9 cellular contexts compared by ENCODE assay signal in genomic region chr19:55486043-55486970, GRCh38. TPM values are rescaled to one million over a fixed set of nuclear protein-coding genes. Genes with fewer than 3 reads are reported as not detected.
DNase-seq lines count a peak whose midpoint lies in the region; ATAC-seq, FAIRE-seq and TF ChIP-seq lines count a peak whose summit lies in the region.
"Had no signal": no experiment of that assay in that cellular context is flagged by ENCODE, and none has a peak within 500 bp of the region (broad histone marks: within the 10 kb centered on the region; RNA-seq: fewer than 3 reads in every experiment).

No MANE protein-coding gene starts in this region.

- TF ChIP-seq EP300 in HepG2 (IDR thresholded peaks at IDR 0.05; ENCODE audit: low read depth in 2 of 2, low read length in 2 of 2): no peak
- TF ChIP-seq EP300 in HepG2 (CRISPR knock-in tag; IDR thresholded peaks at IDR 0.05; ENCODE audit: borderline replicate concordance): no peak

- TF ChIP-seq CTCF in HepG2 (CRISPR knock-in tag; IDR thresholded peaks at IDR 0.05) (no peak), right lobe of liver (IDR thresholded peaks at IDR 0.05) (no peak), MCF 10A (IDR thresholded peaks at IDR 0.05; ENCODE audit: unreplicated experiment) (no peak)

- POLR2A ChIA-PET in HepG2 (lab: Yijun Ruan, JAX) (interaction anchor here (1.2 to 4.3 kb wide), 5 partner anchors 8 to 120 kb away, joined by 3 to 44 read pairs (median 4); partner anchors contain the start of genes ISOC2 and ZNF628), MCF 10A (lab: Yijun Ruan, JAX) (interaction anchor here (0.8 to 3.9 kb wide), 6 partner anchors 10 to 227 kb away, joined by 3 to 46 read pairs (median 4); partner anchors contain the start of genes ISOC2, PPP6R1, UBE2S and ZNF628)

- H3K79me2 ChIP-seq in HepG2 (ENCODE audit: insufficient read depth, low read length): no peaks in the 10 kb centered on the region

- TF ChIP-seq POLR2A in HepG2 (IDR thresholded peaks at IDR 0.05; ENCODE audit: insufficient read depth in 1 of 2, low read depth in 2 of 2, low read length in 2 of 2) (no peak), right lobe of liver (IDR thresholded peaks at IDR 0.05) (no peak)

- H3K4me1 Mint-ChIP-seq in MCF 10A (ENCODE audit: insufficient read depth, unreplicated experiment): peaks cover 14% of the 10 kb centered on the region
- H3K4me1 Mint-ChIP-seq in memory B cell: peaks cover 7% of the 10 kb centered on the region

- no peaks in the 10 kb centered on the region for H3K9me3 ChIP-seq in HepG2 (ENCODE audit: low read length)
- H3K9me3 ChIP-seq in right lobe of liver: no peaks in the 10 kb centered on the region

- H3K9ac ChIP-seq in HepG2 (ENCODE audit: insufficient read depth, low read depth, low read length): no peak overlapping the region; the same call in 1 of the 2 replicates

- peaks cover 33% of the 10 kb centered on the region for H3K4me1 ChIP-seq in HepG2 (ENCODE audit: insufficient read depth, low read length)
- H3K4me1 ChIP-seq in right lobe of liver: peaks cover 0 to 6% (median 0%) of the 10 kb centered on the region in 4 donors

- no peaks in the 10 kb centered on the region for H4K20me1 ChIP-seq in HepG2 (ENCODE audit: insufficient read depth, low read length)

- TF ChIP-seq RAD21 in HepG2 (CRISPR knock-in tag; IDR thresholded peaks at IDR 0.05): no peak

- H3K27me3 Mint-ChIP-seq in MCF 10A (ENCODE audit: insufficient read depth, unreplicated experiment) (no peaks in the 10 kb centered on the region), memory B cell (no peaks in the 10 kb centered on the region)

- intact Hi-C loops in HepG2 (cut with micrococcal nuclease; ENCODE audit: unreplicated experiment) (no loop called here), right lobe of liver (cut with DNase I) (no loop called here), MCF 10A (cut with micrococcal nuclease) (no loop called here)

- BruUV-seq in HepG2 (replicated peaks; lab: Mats Ljungman, UMichigan): no TSS peak
- no TSS peak for BruUV-seq in MCF 10A (replicated peaks; lab: Mats Ljungman, UMichigan)

- peak overlapping the region in 2 of 3 experiments; percentile 69 to 79; a peak in 3 of 6 replicates for H3K4me3 ChIP-seq in HepG2 (replicated peaks in 1 of 3; ENCODE audit: insufficient read depth in 1 of 3, low read depth in 2 of 3, low read length in 3 of 3)
- H3K4me3 ChIP-seq in right lobe of liver: no peak overlapping the region

- CTCF ChIA-PET in HepG2 (lab: Yijun Ruan, JAX; ENCODE audit: low intra/inter-chr PET ratio, low total read pairs): no interaction called here
- CTCF ChIA-PET in MCF 10A (lab: Yijun Ruan, JAX): interaction anchor here (0.5 to 3.1 kb wide), 13 partner anchors 11 to 796 kb away, joined by 3 to 20 read pairs (median 4); partner anchors contain the start of gene ZNF865

- no peak for ATAC-seq in HepG2
- ATAC-seq in right lobe of liver: no peak
- ATAC-seq in memory B cell (ENCODE audit: low read depth): no peak
- ATAC-seq in GM21367 (IDR thresholded peaks at IDR 0.05; ENCODE audit: unreplicated experiment): no peak

- H3K36me3 Mint-ChIP-seq in MCF 10A (ENCODE audit: insufficient read depth, unreplicated experiment) (no peaks in the 10 kb centered on the region), memory B cell (no peaks in the 10 kb centered on the region)

- in situ Hi-C loops in HepG2 (cut with HindIII; ENCODE audit: extremely low pct_ligation_motif_present, low pct_unique_long_range_greater_than_20kb): no loop called here

- H3K27me3 ChIP-seq in HepG2 (ENCODE audit: control insufficient read depth in 1 of 2, insufficient read depth in 2 of 2, low read length in 2 of 2) (peaks cover 7 to 18% of the 10 kb centered on the region in 2 experiments), right lobe of liver (no peaks in the 10 kb centered on the region)

- peak overlapping the region; percentile 91 for H3K4me2 ChIP-seq in HepG2 (ENCODE audit: low read depth, low read length)

- no peak for FAIRE-seq in HepG2 (lab: Jason Lieb, UNC)
- FAIRE-seq: colon had no signal

- no peak overlapping the region for H2AFZ ChIP-seq in HepG2 (ENCODE audit: low read length)

- H3K4me3 Mint-ChIP-seq in MCF 10A (ENCODE audit: unreplicated experiment) (peak overlapping the region; percentile 69), memory B cell (peak overlapping the region; percentile 68)

- H3K9me3 Mint-ChIP-seq in MCF 10A (ENCODE audit: unreplicated experiment) (no peaks in the 10 kb centered on the region), memory B cell (no peaks in the 10 kb centered on the region)

- WGBS in HepG2 (ENCODE audit: low lambda C conversion rate): 93% methylated on average over 16 of the region's 53 CpGs
- WGBS in right lobe of liver (ENCODE audit: insufficient coverage, low coverage, low lambda C conversion rate, missing lambda C conversion rate): 87% methylated on average over 18 of the region's 53 CpGs

- no peak overlapping the region for H3K27ac ChIP-seq in HepG2 (ENCODE audit: extremely low read length, insufficient read depth, low read length)
- H3K27ac ChIP-seq in right lobe of liver: peak overlapping the region in 1 of 3 donors; percentile 38

- peak overlapping the region; percentile 87 for H3K27ac Mint-ChIP-seq in MCF 10A (ENCODE audit: low read depth, unreplicated experiment)
- H3K27ac Mint-ChIP-seq in memory B cell: peak overlapping the region; percentile 67

- H3K36me3 ChIP-seq in HepG2 (replicated peaks in 1 of 2; ENCODE audit: control insufficient read depth in 1 of 2, insufficient read depth in 2 of 2, low read length in 2 of 2): no peaks in the 10 kb centered on the region
- peaks cover 0 to 6% (median 1%) of the 10 kb centered on the region in 4 donors for H3K36me3 ChIP-seq in right lobe of liver

- DNase-seq in HepG2 (ENCODE audit: low spot score) (no peak), right lobe of liver (no peak), MCF 10A (ENCODE audit: unreplicated experiment) (peak; percentile 45), memory B cell (ENCODE audit: low spot score in 2 of 2) (no peak), iPS-NIHi7 (ENCODE audit: extremely low spot score) (no peak)
- DNase-seq in stimulated activated CD4-positive, alpha-beta T cell treated with anti-CD3 and anti-CD28 coated beads, Interleukin-2, amount 100 ng/mL, for 24 hours: no peak
- DNase-seq in activated CD4-positive, alpha-beta T cell treated with anti-CD3 and anti-CD28 coated beads, Interleukin-2, amount 50 U/mL, for 48 hours: no peak

RNA-seq across cellular contexts. Expression of gene NAT14, which starts 1.3 kb away (rescaled TPM):
- total RNA-seq in HepG2 (2016; rRNA removed; fragmentation: Illumina TruSeq; extraction: Trizol) (14.7 and 22.3 TPM in 2 replicates), right lobe of liver (1 to 10 TPM; 2.5 to 6.0 (median 3.9) TPM), MCF 10A (2022) (16.6 and 22.8 TPM in 2 replicates)
- 15.7 and 17.4 TPM in 2 replicates for total RNA-seq in HepG2 (2016; cell fraction: cytosol; rRNA removed; fragmentation: Illumina TruSeq; extraction: Trizol; ENCODE audit: low read depth)
- 14.8 and 26.5 TPM in 2 replicates for total RNA-seq in HepG2 (2016; cell fraction: insoluble cytoplasmic fraction; rRNA removed; fragmentation: Illumina TruSeq; extraction: Trizol)
- 24.1 and 26.6 TPM in 2 replicates for total RNA-seq in HepG2 (2016; cell fraction: membrane; rRNA removed; fragmentation: Illumina TruSeq; extraction: Trizol)
- total RNA-seq in HepG2 (2016; cell fraction: nucleus; rRNA removed; fragmentation: Illumina TruSeq; extraction: Trizol): 17.7 and 22.1 TPM in 2 replicates
- 20.7 and 24.7 TPM in 2 replicates for polyA plus RNA-seq in HepG2 (2011; rRNA removed)
- 17.5 and 24.6 TPM in 2 replicates for polyA plus RNA-seq in HepG2 (2011; cell fraction: cytosol; rRNA removed)
- polyA plus RNA-seq in HepG2 (2011; cell fraction: nucleus; rRNA removed): 37.8 and 42.1 TPM in 2 replicates
- 19.0 and 25.8 TPM in 2 replicates for polyA plus RNA-seq in HepG2 (2012)
- polyA plus RNA-seq in HepG2 (2016; cell fraction: cytosol; fragmentation: Illumina TruSeq; extraction: Trizol; ENCODE audit: low read depth): 18.4 and 22.8 TPM in 2 replicates
- 16.4 and 17.1 TPM in 2 replicates for polyA plus RNA-seq in HepG2 (2016; cell fraction: insoluble cytoplasmic fraction; fragmentation: Illumina TruSeq; extraction: Trizol; ENCODE audit: low read depth)
- 23.9 and 24.7 TPM in 2 replicates for polyA plus RNA-seq in HepG2 (2016; cell fraction: membrane; fragmentation: Illumina TruSeq; extraction: Trizol; ENCODE audit: low read depth)
- polyA plus RNA-seq in HepG2 (2016; cell fraction: nucleus; fragmentation: Illumina TruSeq; extraction: Trizol; ENCODE audit: insufficient read depth, low read depth): 40.3 and 41.0 TPM in 2 replicates
- 4.3 and 11.1 TPM in 2 replicates for polyA minus RNA-seq in HepG2 (2011; rRNA and poly(A)+ RNA removed; ENCODE audit: low replicate concordance)
- polyA minus RNA-seq in HepG2 (2011; cell fraction: cytosol; rRNA and poly(A)+ RNA removed): 4.5 and 6.5 TPM in 2 replicates
- 3.2 and 5.3 TPM in 2 replicates for polyA minus RNA-seq in HepG2 (2011; cell fraction: nucleus; rRNA and poly(A)+ RNA removed)

RNA-seq across cellular contexts. Expression of gene SSC5D, which starts 1.9 kb away (rescaled TPM):
- total RNA-seq in HepG2 (2016; rRNA removed; fragmentation: Illumina TruSeq; extraction: Trizol) (not detected in 2 replicates), right lobe of liver (1 to 10 TPM in 4 of 6 experiments, under 1 TPM in 2; 0.35 to 1.6 (median 1.2) TPM), MCF 10A (2022) (0.33 and 0.59 TPM in 2 replicates)
- not detected in 2 replicates for total RNA-seq in HepG2 (2016; cell fraction: cytosol; rRNA removed; fragmentation: Illumina TruSeq; extraction: Trizol; ENCODE audit: low read depth)
- total RNA-seq in HepG2 (2016; cell fraction: insoluble cytoplasmic fraction; rRNA removed; fragmentation: Illumina TruSeq; extraction: Trizol): not detected in 2 replicates
- total RNA-seq in HepG2 (2016; cell fraction: membrane; rRNA removed; fragmentation: Illumina TruSeq; extraction: Trizol): not detected in 2 replicates
- total RNA-seq in HepG2 (2016; cell fraction: nucleus; rRNA removed; fragmentation: Illumina TruSeq; extraction: Trizol): not detected in 2 replicates
- polyA plus RNA-seq in HepG2 (2011; rRNA removed): 0.03 TPM in 1 of 2 replicates, not detected in the other
- polyA plus RNA-seq in HepG2 (2011; cell fraction: cytosol; rRNA removed): not detected in 2 replicates
- 0.10 and 0.61 TPM in 2 replicates for polyA plus RNA-seq in HepG2 (2011; cell fraction: nucleus; rRNA removed)
- 0.03 TPM in 1 of 2 replicates, not detected in the other for polyA plus RNA-seq in HepG2 (2012)
- not detected in 2 replicates for polyA plus RNA-seq in HepG2 (2016; cell fraction: cytosol; fragmentation: Illumina TruSeq; extraction: Trizol; ENCODE audit: low read depth)
- polyA plus RNA-seq in HepG2 (2016; cell fraction: insoluble cytoplasmic fraction; fragmentation: Illumina TruSeq; extraction: Trizol; ENCODE audit: low read depth): not detected in 2 replicates
- not detected in 2 replicates for polyA plus RNA-seq in HepG2 (2016; cell fraction: membrane; fragmentation: Illumina TruSeq; extraction: Trizol; ENCODE audit: low read depth)
- not detected in 2 replicates for polyA plus RNA-seq in HepG2 (2016; cell fraction: nucleus; fragmentation: Illumina TruSeq; extraction: Trizol; ENCODE audit: insufficient read depth, low read depth)
- polyA minus RNA-seq in HepG2 (2011; rRNA and poly(A)+ RNA removed; ENCODE audit: low replicate concordance): 0.04 and 0.14 TPM in 2 replicates
- polyA minus RNA-seq in HepG2 (2011; cell fraction: cytosol; rRNA and poly(A)+ RNA removed): not detected in 2 replicates
- 0.12 TPM in 1 of 2 replicates, not detected in the other for polyA minus RNA-seq in HepG2 (2011; cell fraction: nucleus; rRNA and poly(A)+ RNA removed)

RNA-seq across cellular contexts. Expression of gene ZNF628, which starts 9.9 kb away (rescaled TPM):
- total RNA-seq in HepG2 (2016; rRNA removed; fragmentation: Illumina TruSeq; extraction: Trizol): 1.00 and 1.2 TPM in 2 replicates
- 0.53 and 0.91 TPM in 2 replicates for total RNA-seq in HepG2 (2016; cell fraction: cytosol; rRNA removed; fragmentation: Illumina TruSeq; extraction: Trizol; ENCODE audit: low read depth)
- 0.98 and 1.1 TPM in 2 replicates for total RNA-seq in HepG2 (2016; cell fraction: insoluble cytoplasmic fraction; rRNA removed; fragmentation: Illumina TruSeq; extraction: Trizol)
- 1.9 and 2.5 TPM in 2 replicates for total RNA-seq in HepG2 (2016; cell fraction: membrane; rRNA removed; fragmentation: Illumina TruSeq; extraction: Trizol)
- 1.2 TPM in 2 replicates for total RNA-seq in HepG2 (2016; cell fraction: nucleus; rRNA removed; fragmentation: Illumina TruSeq; extraction: Trizol)
- 0.48 and 0.54 TPM in 2 replicates for polyA plus RNA-seq in HepG2 (2011; rRNA removed)
- 0.19 and 0.56 TPM in 2 replicates for polyA plus RNA-seq in HepG2 (2011; cell fraction: cytosol; rRNA removed)
- 2.8 and 4.7 TPM in 2 replicates for polyA plus RNA-seq in HepG2 (2011; cell fraction: nucleus; rRNA removed)
- polyA plus RNA-seq in HepG2 (2012): 1.7 and 1.9 TPM in 2 replicates
- polyA plus RNA-seq in HepG2 (2016; cell fraction: cytosol; fragmentation: Illumina TruSeq; extraction: Trizol; ENCODE audit: low read depth): 0.40 and 0.47 TPM in 2 replicates
- 1.4 and 2.1 TPM in 2 replicates for polyA plus RNA-seq in HepG2 (2016; cell fraction: insoluble cytoplasmic fraction; fragmentation: Illumina TruSeq; extraction: Trizol; ENCODE audit: low read depth)
- 1.1 and 2.4 TPM in 2 replicates for polyA plus RNA-seq in HepG2 (2016; cell fraction: membrane; fragmentation: Illumina TruSeq; extraction: Trizol; ENCODE audit: low read depth)
- polyA plus RNA-seq in HepG2 (2016; cell fraction: nucleus; fragmentation: Illumina TruSeq; extraction: Trizol; ENCODE audit: insufficient read depth, low read depth): 2.5 and 2.7 TPM in 2 replicates
- 0.75 and 2.3 TPM in 2 replicates for polyA minus RNA-seq in HepG2 (2011; rRNA and poly(A)+ RNA removed; ENCODE audit: low replicate concordance)
- 1.9 and 2.1 TPM in 2 replicates for polyA minus RNA-seq in HepG2 (2011; cell fraction: cytosol; rRNA and poly(A)+ RNA removed)
- polyA minus RNA-seq in HepG2 (2011; cell fraction: nucleus; rRNA and poly(A)+ RNA removed): 0.62 and 1.8 TPM in 2 replicates
- 1 to 10 TPM; 3.4 to 9.2 (median 4.4) TPM for total RNA-seq in right lobe of liver
- total RNA-seq in MCF 10A (2022): 6.2 and 12.1 TPM in 2 replicates

RNA-seq across cellular contexts. Expression of gene C19orf85, which starts 21.8 kb away (rescaled TPM):
- total RNA-seq in HepG2 (2016; rRNA removed; fragmentation: Illumina TruSeq; extraction: Trizol) (not detected in 2 replicates), right lobe of liver (not detected), MCF 10A (2022) (0.23 and 0.32 TPM in 2 replicates)
- not detected in 2 replicates for total RNA-seq in HepG2 (2016; cell fraction: cytosol; rRNA removed; fragmentation: Illumina TruSeq; extraction: Trizol; ENCODE audit: low read depth)
- not detected in 2 replicates for total RNA-seq in HepG2 (2016; cell fraction: insoluble cytoplasmic fraction; rRNA removed; fragmentation: Illumina TruSeq; extraction: Trizol)
- total RNA-seq in HepG2 (2016; cell fraction: membrane; rRNA removed; fragmentation: Illumina TruSeq; extraction: Trizol): not detected in 2 replicates
- total RNA-seq in HepG2 (2016; cell fraction: nucleus; rRNA removed; fragmentation: Illumina TruSeq; extraction: Trizol): not detected in 2 replicates
- polyA plus RNA-seq in HepG2 (2011; rRNA removed): not detected in 2 replicates
- polyA plus RNA-seq in HepG2 (2011; cell fraction: cytosol; rRNA removed): not detected in 2 replicates
- polyA plus RNA-seq in HepG2 (2011; cell fraction: nucleus; rRNA removed): not detected in 2 replicates
- not detected in 2 replicates for polyA plus RNA-seq in HepG2 (2012)
- polyA plus RNA-seq in HepG2 (2016; cell fraction: cytosol; fragmentation: Illumina TruSeq; extraction: Trizol; ENCODE audit: low read depth): not detected in 2 replicates
- polyA plus RNA-seq in HepG2 (2016; cell fraction: insoluble cytoplasmic fraction; fragmentation: Illumina TruSeq; extraction: Trizol; ENCODE audit: low read depth): not detected in 2 replicates
- polyA plus RNA-seq in HepG2 (2016; cell fraction: membrane; fragmentation: Illumina TruSeq; extraction: Trizol; ENCODE audit: low read depth): not detected in 2 replicates
- polyA plus RNA-seq in HepG2 (2016; cell fraction: nucleus; fragmentation: Illumina TruSeq; extraction: Trizol; ENCODE audit: insufficient read depth, low read depth): not detected in 2 replicates
- not detected in 2 replicates for polyA minus RNA-seq in HepG2 (2011; rRNA and poly(A)+ RNA removed; ENCODE audit: low replicate concordance)
- not detected in 2 replicates for polyA minus RNA-seq in HepG2 (2011; cell fraction: cytosol; rRNA and poly(A)+ RNA removed)
- not detected in 2 replicates for polyA minus RNA-seq in HepG2 (2011; cell fraction: nucleus; rRNA and poly(A)+ RNA removed)

RNA-seq across cellular contexts. Expression of gene ISOC2, which starts 24.9 kb away (rescaled TPM):
- total RNA-seq in HepG2 (2016; rRNA removed; fragmentation: Illumina TruSeq; extraction: Trizol): 105 and 106 TPM in 2 replicates
- total RNA-seq in HepG2 (2016; cell fraction: cytosol; rRNA removed; fragmentation: Illumina TruSeq; extraction: Trizol; ENCODE audit: low read depth): 58.0 and 83.1 TPM in 2 replicates
- total RNA-seq in HepG2 (2016; cell fraction: insoluble cytoplasmic fraction; rRNA removed; fragmentation: Illumina TruSeq; extraction: Trizol): 111 TPM in 2 replicates
- 74.7 and 115 TPM in 2 replicates for total RNA-seq in HepG2 (2016; cell fraction: membrane; rRNA removed; fragmentation: Illumina TruSeq; extraction: Trizol)
- 35.2 and 36.6 TPM in 2 replicates for total RNA-seq in HepG2 (2016; cell fraction: nucleus; rRNA removed; fragmentation: Illumina TruSeq; extraction: Trizol)
- polyA plus RNA-seq in HepG2 (2011; rRNA removed): 76.8 and 91.2 TPM in 2 replicates
- polyA plus RNA-seq in HepG2 (2011; cell fraction: cytosol; rRNA removed): 54.7 and 108 TPM in 2 replicates
- 86.0 and 95.9 TPM in 2 replicates for polyA plus RNA-seq in HepG2 (2011; cell fraction: nucleus; rRNA removed)
- polyA plus RNA-seq in HepG2 (2012): 45.9 and 55.5 TPM in 2 replicates
- 60.4 and 89.7 TPM in 2 replicates for polyA plus RNA-seq in HepG2 (2016; cell fraction: cytosol; fragmentation: Illumina TruSeq; extraction: Trizol; ENCODE audit: low read depth)
- polyA plus RNA-seq in HepG2 (2016; cell fraction: insoluble cytoplasmic fraction; fragmentation: Illumina TruSeq; extraction: Trizol; ENCODE audit: low read depth): 101 and 114 TPM in 2 replicates
- 71.9 and 93.3 TPM in 2 replicates for polyA plus RNA-seq in HepG2 (2016; cell fraction: membrane; fragmentation: Illumina TruSeq; extraction: Trizol; ENCODE audit: low read depth)
- polyA plus RNA-seq in HepG2 (2016; cell fraction: nucleus; fragmentation: Illumina TruSeq; extraction: Trizol; ENCODE audit: insufficient read depth, low read depth): 63.4 and 69.6 TPM in 2 replicates
- 18.3 and 57.5 TPM in 2 replicates for polyA minus RNA-seq in HepG2 (2011; rRNA and poly(A)+ RNA removed; ENCODE audit: low replicate concordance)
- 34.3 and 34.6 TPM in 2 replicates for polyA minus RNA-seq in HepG2 (2011; cell fraction: cytosol; rRNA and poly(A)+ RNA removed)
- polyA minus RNA-seq in HepG2 (2011; cell fraction: nucleus; rRNA and poly(A)+ RNA removed): 21.0 and 25.6 TPM in 2 replicates
- total RNA-seq in right lobe of liver: 100 to 1,000 TPM in 3 of 6 experiments, 10 to 100 TPM in 3; 69.4 to 222 (median 100) TPM
- total RNA-seq in MCF 10A (2022): 34.3 and 59.9 TPM in 2 replicates

Comparison
In these comparisons a context has a peak if more than half of its experiments do, and no peak if none do; other contexts are left out.
1. H3K4me3 ChIP-seq: peak in HepG2 (2 of 3); none in right lobe of liver (0 of 3).